Comparison of ENCODE assay signal across 34 cellular contexts in genomic region chr17:13104576-13104975, GRCh38.
"Had no signal": no experiment of that assay in that cellular context is flagged by ENCODE, and none has a peak within 500 bp of the region (broad histone marks: within the 10 kb centered on the region; RNA-seq: fewer than 3 reads in every experiment).

No MANE protein-coding gene starts in this region.

- H3K4me2 ChIP-seq: KMS-11 had no signal

- H3K9me3 ChIP-seq: MG63 had no signal

- H3K27me3 ChIP-seq: MG63 had no signal

- DNase-seq: Kasumi-1, MG63, MM.1S, MV-4-11, NCI-H1048, NCI-H1092, NCI-H1092 treated with DMSO at 0.1 percent for 48 hours, NCI-H1105, NCI-H1105 treated with DMSO at 0.1 percent for 48 hours, NCI-H1417, NCI-H1417 treated with DMSO at 0.1 percent for 48 hours, NCI-H1436, NCI-H1436 treated with DMSO at 0.1 percent for 48 hours, NCI-H146, NCI-H1694, NCI-H1694 treated with DMSO at 0.1 percent for 48 hours, NCI-H187, NCI-H187 treated with DMSO at 0.1 percent for 48 hours, NCI-H1930, NCI-H2029, NCI-H2029 treated with DMSO at 0.1 percent for 48 hours, NCI-H2081, NCI-H2081 treated with DMSO at 0.1 percent for 48 hours, NCI-H2107, NCI-H2171, NCI-H2171 treated with DMSO at 0.1 percent for 48 hours, NCI-H2227 treated with DMSO at 0.1 percent for 48 hours, NCI-H226, NCI-H345, NCI-H446, NCI-H446 treated with DMSO at 0.1 percent for 48 hours, NCI-H510A, NCI-H510A treated with DMSO at 0.1 percent for 48 hours had no signal

- H3K27ac ChIP-seq: KMS-11 had no signal

- H3K4me3 ChIP-seq: MG63 had no signal

- H3K36me3 ChIP-seq: MG63 had no signal

- H3K9ac ChIP-seq: KMS-11 had no signal
